In genomic region chr9:82385633-82386032, GRCh38 we compare ENCODE assay signal across 33 cellular contexts.
"Had no signal": no experiment of that assay in that cellular context is flagged by ENCODE, and none has a peak within 500 bp of the region (broad histone marks: within the 10 kb centered on the region; RNA-seq: fewer than 3 reads in every experiment).

No MANE protein-coding gene starts in this region.

- ATAC-seq: activated CD4-positive, CD25-positive, alpha-beta regulatory T cell treated with anti-CD3 and anti-CD28 coated beads, Interleukin-2, amount 50 U/mL, for 24 hours; activated CD8-positive, alpha-beta T cell treated with anti-CD3 and anti-CD28 coated beads for 36 hours; activated naive CD8-positive, alpha-beta T cell treated with anti-CD3 and anti-CD28 coated beads, Interleukin-2, amount 50 U/mL, for 24 hours; activated T-cell treated with anti-CD3 and anti-CD28 coated beads, Interleukin-2, amount 50 U/mL, for 4 hours; activated T-helper 17 cell treated with anti-CD3 and anti-CD28 coated beads, Interleukin-2, amount 50 U/mL, for 72 hours; body of pancreas; effector memory CD8-positive, alpha-beta T cell; foreskin keratinocyte; gastrocnemius medialis; heart left ventricle; T-helper 17 cell had no signal

- H3K27ac ChIP-seq: adrenal gland, body of pancreas, esophagus muscularis mucosa, foreskin keratinocyte, gastrocnemius medialis, heart left ventricle, WERI-Rb-1 had no signal

- H3K4me1 ChIP-seq: adrenal gland, body of pancreas, esophagus muscularis mucosa, foreskin keratinocyte, gastrocnemius medialis, heart left ventricle had no signal

- H3K4me3 ChIP-seq: adrenal gland, body of pancreas, esophagus muscularis mucosa, gastrocnemius medialis, heart left ventricle had no signal

- DNase-seq: activated B cell treated with CpG ODN at 0.5 μM for 24 hours; activated CD4-positive, alpha-beta T cell treated with anti-CD3 and anti-CD28 coated beads for 48 hours; activated CD4-positive, alpha-beta T cell treated with anti-CD3 and anti-CD28 coated beads, Interleukin-2, amount 50 U/mL, for 1 hour; activated CD4-positive, alpha-beta T cell treated with anti-CD3 and anti-CD28 coated beads, Interleukin-2, amount 50 U/mL, for 48 hours; activated CD8-positive, alpha-beta memory T cell treated with anti-CD3 and anti-CD28 coated beads for 24 hours; activated CD8-positive, alpha-beta T cell treated with anti-CD3 and anti-CD28 coated beads for 36 hours; activated effector memory CD4-positive, alpha-beta T cell treated with Interleukin-2 at 50 U/mL for 16 hours; activated gamma-delta T cell treated with Interleukin-2 at 50 U/mL for 16 hours; activated naive CD4-positive, alpha-beta T cell treated with anti-CD3 and anti-CD28 coated beads for 36 hours; activated naive CD8-positive, alpha-beta T cell treated with anti-CD3 and anti-CD28 coated beads for 36 hours; activated naive CD8-positive, alpha-beta T cell treated with anti-CD3 and anti-CD28 coated beads, Interleukin-2, amount 50 U/mL, for 24 hours; activated T-cell treated with anti-CD3 and anti-CD28 coated beads, Interleukin-2, amount 50 U/mL, for 4 hours; adrenal gland; amygdala; aorta; body of pancreas; caudate nucleus; cortex of kidney; dermis blood vessel endothelial cell; effector CD4-positive, alpha-beta T cell; effector memory CD8-positive, alpha-beta T cell; erythroblast; foreskin keratinocyte; gastrocnemius medialis; glutamatergic neuron; heart left ventricle; T-helper 17 cell; T1000; WERI-Rb-1 had no signal

- H3K27me3 ChIP-seq: adrenal gland, body of pancreas, esophagus muscularis mucosa, foreskin keratinocyte, gastrocnemius medialis, heart left ventricle had no signal

- H3K36me3 ChIP-seq: adrenal gland, esophagus muscularis mucosa, gastrocnemius medialis, heart left ventricle, WERI-Rb-1 had no signal

- FAIRE-seq: colon had no signal

- H3K9me3 ChIP-seq: adrenal gland, body of pancreas, gastrocnemius medialis had no signal
